11 cellular contexts compared by ENCODE assay signal in the genomic region with DNA sequence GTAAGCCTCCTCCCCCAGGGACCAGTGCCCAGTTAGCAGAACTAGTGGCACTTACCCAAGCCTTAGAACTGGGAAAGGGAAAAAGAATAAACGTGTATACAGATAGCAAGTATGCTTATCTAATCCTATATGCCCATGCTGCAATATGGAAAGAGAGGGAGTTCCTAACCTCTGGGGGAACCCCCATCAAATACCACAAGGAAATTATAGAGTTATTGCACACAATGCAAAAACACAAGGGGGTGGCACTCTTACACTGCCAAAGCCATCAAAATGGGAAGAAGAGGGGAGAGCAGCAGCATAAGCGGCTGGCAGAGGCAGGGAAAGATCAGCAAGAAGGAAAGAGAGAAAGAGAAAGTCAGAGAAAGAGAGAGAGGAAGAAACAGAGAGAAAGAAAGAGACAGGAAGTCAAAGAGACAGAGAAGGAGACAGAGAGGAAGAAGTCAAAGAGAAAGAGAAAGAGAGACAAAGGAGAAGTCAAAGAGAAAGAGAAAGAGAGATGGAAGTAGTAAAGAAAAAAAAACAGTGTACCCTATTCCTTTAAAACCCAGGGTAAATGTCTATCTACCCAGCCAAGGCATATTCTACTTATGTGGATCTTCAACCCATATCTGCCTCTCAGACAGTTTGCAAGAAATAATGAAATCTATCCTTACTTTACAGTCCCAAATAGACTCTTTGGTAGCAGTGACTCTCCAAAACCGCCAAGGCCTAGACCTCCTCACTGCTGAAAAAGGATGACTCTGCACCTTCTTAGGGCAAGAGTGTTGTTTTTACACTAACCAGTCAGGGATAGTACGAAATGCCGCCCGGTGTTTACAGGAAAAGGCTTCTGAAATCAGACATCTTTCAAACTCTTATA. TPM values are rescaled to one million over a fixed set of nuclear protein-coding genes. Genes with fewer than 3 reads are reported as not detected.
DNase-seq lines count a peak whose midpoint lies in the region; ATAC-seq and TF ChIP-seq lines count a peak whose summit lies in the region.
"Not testable (repeated sequence)": the region's sequence is repeated elsewhere in the genome, so short reads cannot be mapped to it uniquely, and the experiment has no call there.
"Had no signal": no experiment of that assay in that cellular context is flagged by ENCODE, and none has a peak within 500 bp of the region (broad histone marks: within the 10 kb centered on the region; RNA-seq: fewer than 3 reads in every experiment).

No MANE protein-coding gene starts in this region.

- H3K9me3 ChIP-seq in BLaER1 treated with 17β-estradiol and CSF1 and Interleukin-3, amounts not matched to agents 10 nM and 100 nM (replicated peaks in 1 of 11): peaks cover 0 to 27% (median 9%) of the 10 kb centered on the region in 11 experiments; a peak in 14 of 22 replicates
- H3K9me3 ChIP-seq in OCI-LY7 (ENCODE audit: low read length); neutrophil: not testable (repeated sequence)

- H3K4me1 Mint-ChIP-seq in activated CD4-positive, alpha-beta T cell treated with anti-CD3 and anti-CD28 coated beads, Interleukin-2, amount 10 ng/mL, durations not matched to agents 24 days and 14 days: peaks cover 32% of the 10 kb centered on the region
- H3K4me1 Mint-ChIP-seq in activated naive CD8-positive, alpha-beta T cell (ENCODE audit: low read depth): peaks cover 68% of the 10 kb centered on the region

- CTCF ChIA-PET in OCI-LY7 (lab: Charles Lee; ENCODE audit: unreplicated experiment): not testable (repeated sequence)

- H3K27ac ChIP-seq in BLaER1 treated with 17β-estradiol and CSF1 and Interleukin-3, amounts not matched to agents 10 nM and 100 nM: peak overlapping the region in 8 of 11 experiments; percentile 47 to 71 (median 62); a peak in 16 of 22 replicates
- H3K27ac ChIP-seq in OCI-LY7 (ENCODE audit: low read depth, low read length, poor library complexity, severe bottlenecking): not testable (repeated sequence)
- H3K27ac ChIP-seq in neutrophil: peak overlapping the region; percentile 91

- H3K27ac Mint-ChIP-seq in activated CD4-positive, alpha-beta T cell treated with anti-CD3 and anti-CD28 coated beads, Interleukin-2, amount 10 ng/mL, durations not matched to agents 24 days and 14 days: peak overlapping the region; percentile 93
- H3K27ac Mint-ChIP-seq in activated naive CD8-positive, alpha-beta T cell: peak overlapping the region; percentile 94

- TF ChIP-seq CTCF in OCI-LY7 (conservative IDR thresholded peaks at IDR 0.05; ENCODE audit: low read length); neutrophil (IDR thresholded peaks at IDR 0.05): not testable (repeated sequence)

- H3K36me3 Mint-ChIP-seq in activated CD4-positive, alpha-beta T cell treated with anti-CD3 and anti-CD28 coated beads, Interleukin-2, amount 10 ng/mL, durations not matched to agents 24 days and 14 days (ENCODE audit: low read depth); activated naive CD8-positive, alpha-beta T cell: not testable (repeated sequence)

- H3K9me2 ChIP-seq in OCI-LY7 (ENCODE audit: insufficient read depth, low read length): not testable (repeated sequence)

- ATAC-seq in GM18909 (IDR thresholded peaks at IDR 0.05; ENCODE audit: poor library complexity, unreplicated experiment) (peak; percentile 71), GM21717 (IDR thresholded peaks at IDR 0.05; ENCODE audit: unreplicated experiment) (peak; percentile 97), HG03066 (IDR thresholded peaks at IDR 0.05; ENCODE audit: low read depth, unreplicated experiment) (peak; percentile 63)

- H4K20me1 ChIP-seq in BLaER1 treated with 17β-estradiol and CSF1 and Interleukin-3, amounts not matched to agents 10 nM and 100 nM; OCI-LY7 (ENCODE audit: insufficient read depth, low read length): not testable (repeated sequence)

- H3K79me2 ChIP-seq in OCI-LY7 (ENCODE audit: insufficient read depth, low read depth, low read length): not testable (repeated sequence)

- DNase-seq in OCI-LY7 (ENCODE audit: low spot score): not testable (repeated sequence)
- DNase-seq in activated CD4-positive, alpha-beta T cell treated with anti-CD3 and anti-CD28 coated beads, Interleukin-2, amount 10 ng/mL, durations not matched to agents 24 days and 14 days: peak; percentile 74

- not testable (repeated sequence) for H3K36me3 ChIP-seq in BLaER1 treated with 17β-estradiol and CSF1 and Interleukin-3, amounts not matched to agents 10 nM and 100 nM; OCI-LY7 (ENCODE audit: insufficient read depth, low read length); neutrophil

- BruUV-seq in OCI-LY7 (replicated peaks; lab: Mats Ljungman, UMichigan): not testable (repeated sequence)

- intact Hi-C loops in OCI-LY7 (cut with micrococcal nuclease; ENCODE audit: unreplicated experiment): not testable (repeated sequence)
- intact Hi-C loops in activated CD4-positive, alpha-beta T cell treated with anti-CD3 and anti-CD28 coated beads, Interleukin-2, amount 10 ng/mL, durations not matched to agents 24 days and 14 days (cut with micrococcal nuclease): loop anchor here (1.0 to 5.0 kb wide), 4 partner anchors 10 to 45 kb away; a partner anchor contains a TSS

- peak overlapping the region; percentile 78 for H3K4me3 Mint-ChIP-seq in activated CD4-positive, alpha-beta T cell treated with anti-CD3 and anti-CD28 coated beads, Interleukin-2, amount 10 ng/mL, durations not matched to agents 24 days and 14 days
- H3K4me3 Mint-ChIP-seq in activated naive CD8-positive, alpha-beta T cell: peak overlapping the region; percentile 76

- peak overlapping the region; percentile 68 for H2AFZ ChIP-seq in OCI-LY7 (ENCODE audit: low read length)

- peak overlapping the region; percentile 30 to 74 (median 46); a peak in 18 of 22 replicates for H3K4me2 ChIP-seq in BLaER1 treated with 17β-estradiol and CSF1 and Interleukin-3, amounts not matched to agents 10 nM and 100 nM
- H3K4me2 ChIP-seq in OCI-LY7 (ENCODE audit: low read length): not testable (repeated sequence)

- POLR2A ChIA-PET in OCI-LY7 (lab: Charles Lee): not testable (repeated sequence)

- not testable (repeated sequence) for H3K27me3 ChIP-seq in BLaER1 treated with 17β-estradiol and CSF1 and Interleukin-3, amounts not matched to agents 10 nM and 100 nM; neutrophil

- peak overlapping the region in 3 of 11 experiments; percentile 13 to 51 (median 32); a peak in 4 of 22 replicates for H3K9ac ChIP-seq in BLaER1 treated with 17β-estradiol and CSF1 and Interleukin-3, amounts not matched to agents 10 nM and 100 nM

- H3K4me3 ChIP-seq in BLaER1 treated with 17β-estradiol and CSF1 and Interleukin-3, amounts not matched to agents 10 nM and 100 nM: peak overlapping the region in 1 of 10 experiments; percentile 3; a peak in 2 of 20 replicates
- H3K4me3 ChIP-seq in OCI-LY7 (ENCODE audit: low read depth, low read length, poor library complexity, severe bottlenecking): not testable (repeated sequence)
- H3K4me3 ChIP-seq in neutrophil (ENCODE audit: low read depth in 1 of 2, low read length in 1 of 2): peak overlapping the region; percentile 37 to 39

- peaks cover 15 to 37% (median 34%) of the 10 kb centered on the region in 10 experiments for H3K4me1 ChIP-seq in BLaER1 treated with 17β-estradiol and CSF1 and Interleukin-3, amounts not matched to agents 10 nM and 100 nM
- H3K4me1 ChIP-seq in OCI-LY7 (ENCODE audit: insufficient read depth, low read length, poor library complexity, severe bottlenecking): not testable (repeated sequence)
- H3K4me1 ChIP-seq in neutrophil (ENCODE audit: control insufficient read depth in 1 of 2, insufficient read depth in 1 of 2, low read depth in 1 of 2, low read length in 1 of 2): peaks cover 41 to 46% of the 10 kb centered on the region in 2 experiments

- not testable (repeated sequence) for H3K27me3 Mint-ChIP-seq in activated CD4-positive, alpha-beta T cell treated with anti-CD3 and anti-CD28 coated beads, Interleukin-2, amount 10 ng/mL, durations not matched to agents 24 days and 14 days; activated naive CD8-positive, alpha-beta T cell

- H3K9me3 Mint-ChIP-seq in activated CD4-positive, alpha-beta T cell treated with anti-CD3 and anti-CD28 coated beads, Interleukin-2, amount 10 ng/mL, durations not matched to agents 24 days and 14 days; activated naive CD8-positive, alpha-beta T cell (ENCODE audit: low read depth): not testable (repeated sequence)

RNA-seq across cellular contexts. Expression of a gene that starts 37.4 kb away (rescaled TPM):
- total RNA-seq in OCI-LY7 (2014; rRNA removed; shearing (Covaris generic)): not detected in 2 replicates
- total RNA-seq in OCI-LY7 (2022): not detected in 2 replicates
- total RNA-seq in activated CD4-positive, alpha-beta T cell treated with anti-CD3 and anti-CD28 coated beads, Interleukin-2, amount 10 ng/mL, durations not matched to agents 24 days and 14 days: 0.14 TPM in 1 of 2 replicates, not detected in the other
- total RNA-seq: A172, NCI-H460, renal cortical epithelial cell had no signal

RNA-seq across cellular contexts. Expression of a gene that starts 44.1 kb away (rescaled TPM):
- total RNA-seq in OCI-LY7 (2014; rRNA removed; shearing (Covaris generic)): 0.16 and 0.46 TPM in 2 replicates
- 1.5 and 2.2 TPM in 2 replicates for total RNA-seq in OCI-LY7 (2022)
- 82.3 and 92.7 TPM in 2 replicates for total RNA-seq in activated CD4-positive, alpha-beta T cell treated with anti-CD3 and anti-CD28 coated beads, Interleukin-2, amount 10 ng/mL, durations not matched to agents 24 days and 14 days
- total RNA-seq: A172, NCI-H460 had no signal

Comparison
In these comparisons a context has a peak if more than half of its experiments do, and no peak if none do; other contexts are left out.
1. RNA of a gene that starts 44.1 kb away (total RNA-seq): 82.3 to 92.7 TPM in activated CD4-positive, alpha-beta T cell treated with anti-CD3 and anti-CD28 coated beads, Interleukin-2, amount 10 ng/mL, durations not matched to agents 24 days and 14 days; 0.16 to 2.2 TPM in OCI-LY7; every median in the first group is over 10 times any median in the second.
2. Peak in every context shown above with its lines, with median percentiles within 50 percentile points of each other: ATAC-seq.